8 cellular contexts compared by ENCODE assay signal in genomic region chr17:29566473-29567361, GRCh38. TPM values are rescaled to one million over a fixed set of nuclear protein-coding genes. Genes with fewer than 3 reads are reported as not detected.
A peak's percentile ranks its signal among the peaks of the same experiment; 100 is the strongest.
DNase-seq lines count a peak whose midpoint lies in the region; ATAC-seq and TF ChIP-seq lines count a peak whose summit lies in the region.

Gene ABHD15, minus strand, starts transcription at chr17:29567037. Its CDS starts 71 bp downstream, at chr17:29566966.

- H3K4me3 ChIP-seq in H7 (ENCODE audit: insufficient read depth, low read depth, low read length) (peak within 1 kb of the TSS; percentile 67), left lung (peak within 1 kb of the TSS; percentile 58 to 72)

- H3K36me3 ChIP-seq in H7 (replicated peaks; ENCODE audit: control insufficient read depth, insufficient read depth, low read length) (no peaks in the 10 kb centered on the region; the same call in 1 of the 2 replicates), left lung (peaks cover 0 to 5% of the 10 kb centered on the region in 2 donors)

- no peak for TF ChIP-seq CTCF in left lung (IDR thresholded peaks at IDR 0.05)

- H3K27ac ChIP-seq in left lung = peak within 1 kb of the TSS; percentile 81 to 87

- H3K4me1 ChIP-seq in left lung = peaks cover 7 to 65% of the 10 kb centered on the region in 2 donors

- intact Hi-C loops in left lung (cut with DNase I) = no loop called here

- DNase-seq in DMS 273 treated with DMSO at 0.1 percent for 48 hours (lab: John Stamatoyannopoulos, UW) (peak; percentile 24), H7 (peak; percentile 92), NCI-H2196 (lab: John Stamatoyannopoulos, UW; ENCODE audit: unreplicated experiment) (peak; percentile 43), dermis blood vessel endothelial cell (peak; percentile 76), left lung (peak; percentile 82 to 93)
- DNase-seq in activated CD4-positive, alpha-beta T cell treated with anti-CD3 and anti-CD28 coated beads for 1 hour = peak; percentile 36
- DNase-seq in stimulated activated CD8-positive, alpha-beta memory T cell treated with anti-CD3 and anti-CD28 coated beads, Interleukin-12 subunit alpha, Interleukin-12 subunit beta, amount 100 ng/mL, for 1 hour (ENCODE audit: low read depth) = peak; percentile 30

- ATAC-seq in left lung (peak; percentile 64), GM19467 (IDR thresholded peaks at IDR 0.05; ENCODE audit: unreplicated experiment) (no peak)

- H3K27me3 ChIP-seq in H7 (ENCODE audit: control insufficient read depth, insufficient read depth, low read length) (peaks cover 32% of the 10 kb centered on the region), left lung (peaks cover 0 to 11% of the 10 kb centered on the region in 2 donors)

- H3K9me3 ChIP-seq in left lung = no peaks in the 10 kb centered on the region

RNA-seq across cellular contexts. Expression of gene ABHD15, which starts in this region (rescaled TPM):
- 1.7 TPM in 2 replicates for total RNA-seq in H7 (2014; rRNA removed; shearing (Covaris generic))
- 8.1 and 8.8 TPM in 2 replicates for total RNA-seq in dermis blood vessel endothelial cell
- total RNA-seq in left lung = 10 to 100 TPM; 10.9 to 11.3 TPM

Comparison
In these comparisons a context has a peak if more than half of its experiments do, and no peak if none do; other contexts are left out.
1. DNase-seq: peak in every context shown above with its lines; median percentile 92 in H7; 88 in left lung; 76 in dermis blood vessel endothelial cell; 43 in NCI-H2196; 36 in activated CD4-positive, alpha-beta T cell treated with anti-CD3 and anti-CD28 coated beads for 1 hour; 30 in stimulated activated CD8-positive, alpha-beta memory T cell treated with anti-CD3 and anti-CD28 coated beads, Interleukin-12 subunit alpha, Interleukin-12 subunit beta, amount 100 ng/mL, for 1 hour; 24 in DMS 273 treated with DMSO at 0.1 percent for 48 hours.